Comparison of ENCODE assay signal across 10 cellular contexts in genomic region chr13:46555722-46556121, GRCh38. TPM values are rescaled to one million over a fixed set of nuclear protein-coding genes. Genes with fewer than 3 reads are reported as not detected.
DNase-seq lines count a peak whose midpoint lies in the region; TF ChIP-seq lines count a peak whose summit lies in the region.
"Had no signal": no experiment of that assay in that cellular context is flagged by ENCODE, and none has a peak within 500 bp of the region (broad histone marks: within the 10 kb centered on the region; RNA-seq: fewer than 3 reads in every experiment).

No MANE protein-coding gene starts in this region.

- intact Hi-C loops in PC-9 (cut with micrococcal nuclease; ENCODE audit: unreplicated experiment) (loop anchor here (2.0 to 10.0 kb wide), 3 partner anchors 39 to 239 kb away; partner anchors contain the start of gene ESD), esophagus muscularis mucosa (cut with DNase I) (no loop called here), spleen (cut with DNase I; ENCODE audit: low total_unique reads) (loop anchor here (5.0 to 10.0 kb wide), 2 partner anchors 42 to 129 kb away; no protein-coding TSS in a partner anchor)

- peak overlapping the region; percentile 100 for H3K4me3 ChIP-seq in GM06990 (replicated peaks; ENCODE audit: low read depth, low read length)
- peak overlapping the region; percentile 89; the same call in 1 of the 2 replicates for H3K4me3 ChIP-seq in PC-9
- peak overlapping the region in 3 of 4 donors; percentile 87 to 99 (median 92) for H3K4me3 ChIP-seq in esophagus muscularis mucosa
- H3K4me3 ChIP-seq in spleen = peak overlapping the region in 3 of 8 donors; percentile 98 to 100 (median 98)

- H3K27me3 ChIP-seq in GM06990 (replicated peaks; ENCODE audit: control insufficient read depth, insufficient read depth, low read length) = no peaks in the 10 kb centered on the region
- no peaks in the 10 kb centered on the region for H3K27me3 ChIP-seq in PC-9 (ENCODE audit: insufficient read depth, low read depth)
- no peaks in the 10 kb centered on the region for H3K27me3 ChIP-seq in esophagus muscularis mucosa
- H3K27me3 ChIP-seq in spleen (replicated peaks in 1 of 7) = no peaks in the 10 kb centered on the region

- H3K4me1 ChIP-seq in PC-9 (replicated peaks; ENCODE audit: insufficient read depth) = peaks cover 23% of the 10 kb centered on the region
- peaks cover 23 to 64% (median 60%) of the 10 kb centered on the region in 4 donors for H3K4me1 ChIP-seq in esophagus muscularis mucosa
- peaks cover 17 to 85% (median 67%) of the 10 kb centered on the region in 6 donors for H3K4me1 ChIP-seq in spleen

- TF ChIP-seq CTCF in GM06990 (IDR thresholded peaks at IDR 0.05; ENCODE audit: insufficient read depth, low read length, poor library complexity, severe bottlenecking) (no peak), PC-9 (conservative IDR thresholded peaks at IDR 0.05) (no peak), esophagus muscularis mucosa (IDR thresholded peaks at IDR 0.05) (no peak), spleen (IDR thresholded peaks at IDR 0.05 in 8 of 11, conservative IDR thresholded peaks at IDR 0.05 in 3 of 11) (no peak)

- no TSS peak for BruUV-seq in PC-9 (replicated peaks; lab: Mats Ljungman, UMichigan)

- DNase-seq in GM06990 (ENCODE audit: extremely low read depth, insufficient read length) (no peak), PC-9 (no peak), esophagus muscularis mucosa (ENCODE audit: extremely low spot score) (no peak), spleen (no peak), NCI-H187 (lab: John Stamatoyannopoulos, UW) (no peak), NCI-H2171 treated with DMSO at 0.1 percent for 48 hours (lab: John Stamatoyannopoulos, UW) (no peak), GOT3 (lab: John Stamatoyannopoulos, UW) (no peak), NCI-H1105 treated with DMSO at 0.1 percent for 48 hours (lab: John Stamatoyannopoulos, UW) (no peak)
- DNase-seq: activated CD4-positive, CD25-positive, alpha-beta regulatory T cell treated with anti-CD3 and anti-CD28 coated beads, Interleukin-2, amount 50 U/mL, for 72 hours; stimulated activated CD4-positive, alpha-beta T cell treated with anti-CD3 and anti-CD28 coated beads, Interleukin-1b, Interleukin-23, amount 100 ng/mL, for 48 hours had no signal

- H2AFZ ChIP-seq in PC-9 = no peak overlapping the region

- H3K9me2 ChIP-seq in PC-9 (ENCODE audit: insufficient read depth) = no peaks in the 10 kb centered on the region

- H3K9me3 ChIP-seq in PC-9 (ENCODE audit: insufficient read depth, low read depth) (no peaks in the 10 kb centered on the region), esophagus muscularis mucosa (no peaks in the 10 kb centered on the region), spleen (no peaks in the 10 kb centered on the region)

- H4K20me1 ChIP-seq in PC-9 (ENCODE audit: insufficient read depth) = peaks cover 6% of the 10 kb centered on the region; the same call in 1 of the 2 replicates

- peak overlapping the region; percentile 82; the same call in 1 of the 2 replicates for H3K4me2 ChIP-seq in PC-9

- POLR2A ChIA-PET in PC-9 (lab: Charles Lee; ENCODE audit: unreplicated experiment) = no interaction called here

- TF ChIP-seq EP300 in esophagus muscularis mucosa (IDR thresholded peaks at IDR 0.05) = no peak

- H3K27ac ChIP-seq in PC-9 (no peak overlapping the region), esophagus muscularis mucosa (replicated peaks in 1 of 4) (peak overlapping the region; percentile 95 to 98 (median 96)), spleen (peak overlapping the region; percentile 9 to 94 (median 92))

- no peaks in the 10 kb centered on the region for H3F3A ChIP-seq in PC-9 (ENCODE audit: insufficient read depth, low read depth)

- peaks cover 68% of the 10 kb centered on the region for H3K79me2 ChIP-seq in PC-9 (ENCODE audit: low read depth)

- TF ChIP-seq POLR2A in esophagus muscularis mucosa (IDR thresholded peaks at IDR 0.05; ENCODE audit: low read depth) = no peak
- TF ChIP-seq POLR2A in spleen (IDR thresholded peaks at IDR 0.05) = no peak

- 33% methylated on average over 3 of the region's 3 CpGs for WGBS in esophagus muscularis mucosa
- 20 to 36% (median 29%) methylated on average over 3 of the region's 3 CpGs for WGBS in spleen, 5 donors

- H3K36me3 ChIP-seq in GM06990 (ENCODE audit: control insufficient read depth, insufficient read depth, low read length) = no peaks in the 10 kb centered on the region
- H3K36me3 ChIP-seq in PC-9 (ENCODE audit: low read depth) = no peaks in the 10 kb centered on the region
- no peaks in the 10 kb centered on the region for H3K36me3 ChIP-seq in esophagus muscularis mucosa
- H3K36me3 ChIP-seq in spleen = no peaks in the 10 kb centered on the region

- CTCF ChIA-PET in PC-9 (lab: Charles Lee) = no interaction called here

RNA-seq across cellular contexts. Expression of gene LRCH1, which starts 2.8 kb away (rescaled TPM):
- total RNA-seq in PC-9 (2021) = 10.5 TPM in 2 replicates
- 10 to 100 TPM; 42.7 to 66.0 (median 53.1) TPM for total RNA-seq in esophagus muscularis mucosa
- total RNA-seq in spleen = 10 to 100 TPM; 31.0 to 41.6 (median 38.6) TPM
- 10 to 100 TPM in 1 of 3 donors, 1 to 10 TPM in 2; 7.4 to 10.0 (median 7.4) TPM for polyA plus RNA-seq in spleen
